8 cellular contexts compared by ENCODE assay signal in the genomic region with DNA sequence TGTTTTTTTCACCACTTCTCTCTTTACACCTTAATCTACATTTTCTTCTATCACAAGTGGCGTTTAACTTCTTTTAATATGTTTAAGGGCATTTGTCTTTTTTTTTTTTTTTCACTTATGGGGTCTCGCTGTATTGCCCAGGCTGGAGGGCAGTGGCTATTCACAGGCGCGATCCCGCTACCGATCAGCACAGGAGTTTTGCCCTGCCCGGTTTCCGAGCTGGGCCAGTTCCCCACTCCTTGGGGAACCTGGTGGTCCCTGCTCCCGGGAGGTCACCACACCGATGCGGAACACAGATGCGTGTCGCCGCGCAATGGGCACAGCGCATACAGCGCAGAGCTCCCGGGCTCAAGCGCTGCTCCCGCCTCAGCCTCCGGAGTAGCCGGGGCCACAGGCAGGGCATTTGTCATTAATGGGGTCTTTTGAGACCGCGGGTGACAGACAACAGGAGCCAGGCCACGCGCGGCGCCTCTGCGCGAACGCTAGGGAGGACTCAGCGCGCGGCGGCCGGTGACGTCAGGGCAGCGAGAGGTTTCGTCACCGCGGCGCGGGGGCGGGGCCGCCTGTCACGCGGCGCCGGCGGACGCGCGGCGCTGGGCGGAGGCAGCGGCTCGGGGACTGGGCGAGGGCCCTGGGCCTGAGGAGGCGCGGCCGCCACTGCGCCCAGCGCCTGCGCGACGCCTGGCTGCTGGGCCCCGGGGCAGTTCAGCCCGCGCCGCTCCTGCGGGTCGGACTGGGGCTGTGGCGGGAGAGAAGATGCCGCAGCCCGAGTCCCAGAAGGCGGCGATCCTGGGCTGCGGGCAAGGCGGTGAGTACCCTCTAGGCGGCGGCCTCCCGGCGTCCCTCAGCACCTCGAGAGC. TPM values are rescaled to one million over a fixed set of nuclear protein-coding genes. Genes with fewer than 3 reads are reported as not detected.
DNase-seq lines count a peak whose midpoint lies in the region; ATAC-seq and TF ChIP-seq lines count a peak whose summit lies in the region.

A gene (plus strand): TSS at position 598 of the 860 bp plus-strand sequence. CDS start 68,554 bp downstream, outside the sequence.

- in situ Hi-C loops in ACHN (cut with HindIII; ENCODE audit: low pct_ligation_motif_present, low pct_unique_long_range_greater_than_20kb, low sequenced_read_pairs), result no loop called here

- TF ChIP-seq POLR2A in GM18526 (IDR thresholded peaks at IDR 0.05; ENCODE audit: extremely low read depth, insufficient read length), result peak; percentile 37

- ATAC-seq in HG03064 (IDR thresholded peaks at IDR 0.05; ENCODE audit: low read depth, unreplicated experiment), result peak; percentile 95

- DNase-seq in ACHN (peak; percentile 94), NCI-H2196 treated with DMSO at 0.1 percent for 48 hours (lab: John Stamatoyannopoulos, UW; ENCODE audit: unreplicated experiment) (peak; percentile 23), cerebellum (ENCODE audit: low spot score) (peak; percentile 96), kidney glomerular epithelial cell (lab: John Stamatoyannopoulos, UW) (peak; percentile 75)
- DNase-seq in activated CD4-positive, alpha-beta T cell treated with anti-CD3 and anti-CD28 coated beads for 24 hours (ENCODE audit: low read depth in 2 of 2), result peak; percentile 75 to 80
- peak; percentile 69 to 79 for DNase-seq in stimulated activated CD4-positive, alpha-beta T cell treated with anti-CD3 and anti-CD28 coated beads, Interleukin-15, amount 100 ng/mL, for 48 hours (ENCODE audit: low read depth in 2 of 2)

RNA-seq across cellular contexts. Expression of the gene that starts here (rescaled TPM):
- total RNA-seq in cerebellum, result 61.6 TPM

Comparison
In these comparisons a context has a peak if more than half of its experiments do, and no peak if none do; other contexts are left out.
1. Peak in every context shown above with its lines: DNase-seq and ATAC-seq.
2. DNase-seq: peak in every context shown above with its lines; median percentile 96 in cerebellum; 94 in ACHN; 78 in activated CD4-positive, alpha-beta T cell treated with anti-CD3 and anti-CD28 coated beads for 24 hours; 75 in kidney glomerular epithelial cell; 74 in stimulated activated CD4-positive, alpha-beta T cell treated with anti-CD3 and anti-CD28 coated beads, Interleukin-15, amount 100 ng/mL, for 48 hours; 23 in NCI-H2196 treated with DMSO at 0.1 percent for 48 hours.